ENCODE assay signal across 9 cellular contexts in the genomic region with DNA sequence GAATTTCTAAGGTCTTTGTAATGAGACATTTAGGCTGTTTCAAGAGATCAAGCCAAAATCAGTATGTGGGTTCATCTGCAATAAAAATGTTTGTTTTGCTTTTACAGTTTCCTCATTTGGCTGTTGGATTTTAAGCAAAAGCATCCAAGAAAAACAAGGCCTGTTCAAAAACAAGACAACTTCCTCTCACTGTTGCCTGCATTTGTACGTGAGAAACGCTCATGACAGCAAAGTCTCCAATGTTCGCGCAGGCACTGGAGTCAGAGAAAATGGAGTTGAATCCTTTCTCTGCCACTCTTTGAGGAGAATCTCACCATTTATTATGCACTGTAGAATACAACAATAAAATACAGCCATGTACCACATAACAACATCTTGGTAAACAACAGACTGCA. TPM values are rescaled to one million over a fixed set of nuclear protein-coding genes. Genes with fewer than 3 reads are reported as not detected.
"Had no signal": no experiment of that assay in that cellular context is flagged by ENCODE, and none has a peak within 500 bp of the region (broad histone marks: within the 10 kb centered on the region; RNA-seq: fewer than 3 reads in every experiment).

No MANE protein-coding gene starts in this region.

RNA-seq across cellular contexts. Expression of a gene that starts 56.5 kb away (rescaled TPM):
- total RNA-seq: activated CD4-positive, alpha-beta memory T cell treated with anti-CD3 and anti-CD28 coated beads, Interleukin-2, amount 10 ng/mL, durations not matched to agents 7 days and 5 days; activated CD4-positive, alpha-beta T cell treated with anti-CD3 and anti-CD28 coated beads for 36 hours; activated CD4-positive, alpha-beta T cell treated with anti-CD3 and anti-CD28 coated beads, Interleukin-2, amount 10 ng/mL, durations not matched to agents 24 days and 14 days; activated naive CD4-positive, alpha-beta T cell treated with anti-CD3 and anti-CD28 coated beads, Interleukin-2, amount 50 U/mL, for 72 hours; activated naive CD8-positive, alpha-beta T cell treated with anti-CD3 and anti-CD28 coated beads, Interleukin-2, amount 10 ng/mL, durations not matched to agents 7 days and 5 days; astrocyte; chondrocyte; esophagus squamous epithelium had no signal
- polyA plus RNA-seq: esophagus had no signal
